In genomic region chr9:83537331-83538171, GRCh38 we compare ENCODE assay signal across 10 cellular contexts. TPM values are rescaled to one million over a fixed set of nuclear protein-coding genes. Genes with fewer than 3 reads are reported as not detected.
DNase-seq lines count a peak whose midpoint lies in the region; ATAC-seq and TF ChIP-seq lines count a peak whose summit lies in the region.
"Had no signal": no experiment of that assay in that cellular context is flagged by ENCODE, and none has a peak within 500 bp of the region (broad histone marks: within the 10 kb centered on the region; RNA-seq: fewer than 3 reads in every experiment).

No MANE protein-coding gene starts in this region.

- DNase-seq in NCI-H748 (lab: John Stamatoyannopoulos, UW; ENCODE audit: unreplicated experiment): peak; percentile 29
- no peak for DNase-seq in NCI-H748 treated with DMSO at 0.1 percent for 48 hours (lab: John Stamatoyannopoulos, UW)
- DNase-seq in mesothelial cell of epicardium (ENCODE audit: low spot score in 2 of 2, unreplicated experiment in 2 of 2): no peak
- peak in 1 of 2 donors; percentile 84 for DNase-seq in upper lobe of left lung
- no peak for DNase-seq in natural killer cell
- DNase-seq in NOMO-1 (lab: John Stamatoyannopoulos, UW; ENCODE audit: unreplicated experiment in 2 of 2): no peak

- H3K27ac Mint-ChIP-seq in mesothelial cell of epicardium: no peak overlapping the region
- H3K27ac Mint-ChIP-seq in natural killer cell: no peak overlapping the region

- peak overlapping the region; percentile 59 for H3K4me3 Mint-ChIP-seq in mesothelial cell of epicardium
- H3K4me3 Mint-ChIP-seq in natural killer cell: no peak overlapping the region

- H3K27me3 Mint-ChIP-seq in mesothelial cell of epicardium (ENCODE audit: low read depth) (peaks cover 95% of the 10 kb centered on the region), natural killer cell (ENCODE audit: low read depth in 2 of 2) (peaks cover 26 to 53% of the 10 kb centered on the region in 2 donors)

- ATAC-seq in upper lobe of left lung (ENCODE audit: low FRiP score in 2 of 2) (peak in 1 of 2 donors; percentile 25), HG03571 (IDR thresholded peaks at IDR 0.05; ENCODE audit: unreplicated experiment) (no peak), natural killer cell (no peak)

- H3K9me3 Mint-ChIP-seq in mesothelial cell of epicardium (no peaks in the 10 kb centered on the region), natural killer cell (no peaks in the 10 kb centered on the region)

- H3K9ac ChIP-seq in duodenal mucosa (ENCODE audit: low read depth in 1 of 2, low read length in 2 of 2): no peak overlapping the region
- H3K9ac ChIP-seq: BLaER1 had no signal

- H3K36me3 ChIP-seq in duodenal mucosa (ENCODE audit: control insufficient read depth in 1 of 2, insufficient read depth in 2 of 2, low read length in 2 of 2): no peaks in the 10 kb centered on the region
- H3K36me3 ChIP-seq in upper lobe of left lung: no peaks in the 10 kb centered on the region
- H3K36me3 ChIP-seq: BLaER1 had no signal

- H3K9me3 ChIP-seq in duodenal mucosa (ENCODE audit: control insufficient read depth in 1 of 2, low read length in 2 of 2) (no peaks in the 10 kb centered on the region), upper lobe of left lung (no peaks in the 10 kb centered on the region)

- H3K27ac ChIP-seq in duodenal mucosa (ENCODE audit: low read depth, low read length): no peak overlapping the region
- peak overlapping the region in 2 of 4 donors; percentile 70 to 75 for H3K27ac ChIP-seq in upper lobe of left lung
- H3K27ac ChIP-seq: BLaER1, foreskin keratinocyte had no signal

- H3K36me3 Mint-ChIP-seq in mesothelial cell of epicardium (no peaks in the 10 kb centered on the region), natural killer cell (no peaks in the 10 kb centered on the region)

- intact Hi-C loops in natural killer cell (cut with micrococcal nuclease): no loop called here

- peak overlapping the region; percentile 59 to 65 for H3K4me3 ChIP-seq in duodenal mucosa (ENCODE audit: low read depth in 1 of 2, low read length in 2 of 2)
- peak overlapping the region; percentile 53 to 79 (median 62) for H3K4me3 ChIP-seq in upper lobe of left lung
- H3K4me3 ChIP-seq: BLaER1 had no signal

- no peak for TF ChIP-seq EP300 in upper lobe of left lung (IDR thresholded peaks at IDR 0.05)

- WGBS in upper lobe of left lung, 2 donors: 4 to 5% methylated on average over 8 to 61 of the region's 63 CpGs

- H3K4me1 Mint-ChIP-seq in mesothelial cell of epicardium (peaks cover 4% of the 10 kb centered on the region), natural killer cell (no peaks in the 10 kb centered on the region)

- TF ChIP-seq CTCF in mesothelial cell of epicardium (IDR thresholded peaks at IDR 0.05; ENCODE audit: unreplicated experiment) (no peak), upper lobe of left lung (IDR thresholded peaks at IDR 0.05) (no peak), natural killer cell (IDR thresholded peaks at IDR 0.05) (no peak)

- no peak for TF ChIP-seq POLR2A in upper lobe of left lung (IDR thresholded peaks at IDR 0.05)

- peaks cover 6 to 10% of the 10 kb centered on the region in 2 donors for H3K4me1 ChIP-seq in duodenal mucosa (ENCODE audit: control insufficient read depth in 1 of 2, insufficient read depth in 2 of 2, low read length in 2 of 2)
- H3K4me1 ChIP-seq in upper lobe of left lung: peaks cover 8 to 23% (median 18%) of the 10 kb centered on the region in 4 donors
- H3K4me1 ChIP-seq: BLaER1, foreskin keratinocyte had no signal

- peaks cover 9 to 10% of the 10 kb centered on the region in 2 donors for H3K27me3 ChIP-seq in duodenal mucosa (ENCODE audit: control insufficient read depth in 1 of 2, insufficient read depth in 2 of 2, low read length in 2 of 2)
- peaks cover 0 to 7% (median 0%) of the 10 kb centered on the region in 4 donors for H3K27me3 ChIP-seq in upper lobe of left lung
- H3K27me3 ChIP-seq: BLaER1 had no signal

RNA-seq across cellular contexts. Expression of gene FRMD3, which starts 0.7 kb away (rescaled TPM):
- total RNA-seq in mesothelial cell of epicardium: 0.40 to 0.49 TPM (median 0.43 TPM) in 3 replicates
- total RNA-seq in upper lobe of left lung: 10 to 100 TPM in 3 of 6 donors, 1 to 10 TPM in 3; 5.6 to 33.4 (median 10.4) TPM
- 1 to 10 TPM; 1.2 to 2.4 (median 2.1) TPM for total RNA-seq in natural killer cell
